ENCODE assay signal across 30 cellular contexts in the genomic region with DNA sequence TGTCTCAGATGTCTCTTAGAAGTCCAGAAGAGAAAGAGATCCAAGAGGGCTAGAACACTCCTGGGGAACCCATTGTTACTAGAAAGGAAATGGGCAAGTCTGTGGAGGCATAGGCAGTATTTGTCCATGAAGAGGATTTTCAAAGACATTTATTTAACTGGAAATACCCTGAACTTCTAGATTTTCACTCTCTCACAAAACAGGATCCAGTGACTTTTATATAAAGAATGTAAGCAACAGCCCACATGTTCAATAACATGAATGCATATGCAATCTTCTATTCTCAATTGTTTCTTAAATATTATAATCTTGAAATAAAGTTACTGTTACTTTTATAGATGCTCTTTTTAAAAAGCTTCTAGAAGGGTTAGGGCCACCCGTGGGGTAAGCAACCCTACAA. TPM values are rescaled to one million over a fixed set of nuclear protein-coding genes. Genes with fewer than 3 reads are reported as not detected.
"Had no signal": no experiment of that assay in that cellular context is flagged by ENCODE, and none has a peak within 500 bp of the region (broad histone marks: within the 10 kb centered on the region; RNA-seq: fewer than 3 reads in every experiment).

No MANE protein-coding gene starts in this region.

- H3K27ac ChIP-seq: ascending aorta, body of pancreas, breast epithelium, SJCRH30 had no signal

- H3K4me1 ChIP-seq: ascending aorta, body of pancreas, breast epithelium had no signal

- DNase-seq: activated CD4-positive, alpha-beta T cell treated with anti-CD3 and anti-CD28 coated beads, Interleukin-2, amount 10 ng/mL, durations not matched to agents 24 days and 14 days; activated CD4-positive, alpha-beta T cell treated with anti-CD3 and anti-CD28 coated beads, Interleukin-2, amount 50 U/mL, for 4 hours; activated CD8-positive, alpha-beta T cell treated with anti-CD3 and anti-CD28 coated beads for 36 hours; activated gamma-delta T cell; activated naive CD4-positive, alpha-beta T cell treated with Interleukin-2 at 50 U/mL for 16 hours; activated naive CD8-positive, alpha-beta T cell treated with anti-CD3 and anti-CD28 coated beads, Interleukin-2, amount 10 ng/mL, durations not matched to agents 7 days and 5 days; activated T-cell treated with anti-CD3 and anti-CD28 coated beads, Interleukin-2, amount 50 U/mL, for 24 hours; amygdala; body of pancreas; central memory CD4-positive, alpha-beta T cell; Kasumi-1; MG63; NCI-H1048; NCI-H1105 treated with DMSO at 0.1 percent for 48 hours; NCI-H1436; NCI-H1694; NCI-H1930; NCI-H2081 treated with DMSO at 0.1 percent for 48 hours; NCI-H345; NCI-H524 treated with DMSO at 0.1 percent for 48 hours; SHP77; SJCRH30; SK-N-SH had no signal

- H3K4me3 ChIP-seq: ascending aorta, body of pancreas, breast epithelium, MG63, SJCRH30 had no signal

- H3K9ac ChIP-seq: SK-N-SH had no signal

- FAIRE-seq: TTC549 had no signal

- H3K27me3 ChIP-seq: ascending aorta, body of pancreas, breast epithelium, MG63, SJCRH30 had no signal

- H3K36me3 ChIP-seq: ascending aorta, breast epithelium had no signal

- H3K9me2 ChIP-seq: SK-N-SH had no signal

- H3K9me3 ChIP-seq: ascending aorta, body of pancreas, breast epithelium, MG63, SJCRH30, SK-N-SH had no signal

- H3K4me2 ChIP-seq: SK-N-SH had no signal

- ATAC-seq: activated CD8-positive, alpha-beta T cell treated with anti-CD3 and anti-CD28 coated beads for 36 hours; body of pancreas; Panc1 had no signal

RNA-seq across cellular contexts. Expression of a gene that starts 53.4 kb away (rescaled TPM):
- total RNA-seq: activated CD4-positive, alpha-beta T cell treated with anti-CD3 and anti-CD28 coated beads, Interleukin-2, amount 10 ng/mL, durations not matched to agents 24 days and 14 days; activated CD8-positive, alpha-beta memory T cell treated with anti-CD3 and anti-CD28 coated beads for 36 hours; activated CD8-positive, alpha-beta T cell treated with anti-CD3 and anti-CD28 coated beads for 36 hours; activated naive CD8-positive, alpha-beta T cell treated with anti-CD3 and anti-CD28 coated beads, Interleukin-2, amount 10 ng/mL, durations not matched to agents 7 days and 5 days; activated T-helper 2 cell treated with anti-CD3 and anti-CD28 coated beads, Interferon-gamma antibody, Interleukin-2, Interleukin-4, amounts not matched to agents 10 μg/mL and 5 μg/mL and 100 μg/mL, durations not matched to agents 14 hours and 24 hours and 36 hours; body of pancreas; NCI-H460 had no signal
